In genomic region chrX:24294619-24295018, GRCh38 we compare ENCODE assay signal across 1 cellular context.
TF ChIP-seq lines count a peak whose summit lies in the region.

No MANE protein-coding gene starts in this region.

TF ChIP-seq in endothelial cell of umbilical vein, 7 proteins besides CTCF, POLR2A, EP300 and RAD21 (continued from another document):
- no peak for TF ChIP-seq GATA2 (IDR thresholded peaks at IDR 0.05; ENCODE audit: insufficient read depth, insufficient read length, low read depth, low read length)
- no peak for TF ChIP-seq FOS (IDR thresholded peaks at IDR 0.05; ENCODE audit: borderline replicate concordance, insufficient read depth, low read length)
- no peak for TF ChIP-seq EZH2 (IDR thresholded peaks at IDR 0.05; ENCODE audit: borderline replicate concordance, low read depth, low read length, severe bottlenecking)
- no peak for TF ChIP-seq POLR2AphosphoS5 (IDR thresholded peaks at IDR 0.05; ENCODE audit: insufficient read depth, low read depth, low read length)
TF ChIP-seq in endothelial cell of umbilical vein: peak in this region for 0.
